Comparison of ENCODE assay signal across 8 cellular contexts in genomic region chr6:42984924-42985475, GRCh38. TPM values are rescaled to one million over a fixed set of nuclear protein-coding genes. Genes with fewer than 3 reads are reported as not detected.
DNase-seq lines count a peak whose midpoint lies in the region; ATAC-seq and TF ChIP-seq lines count a peak whose summit lies in the region.

No MANE protein-coding gene starts in this region.

- H2BK15ac ChIP-seq in H9 (ENCODE audit: low read depth, low read length): no peak overlapping the region

- no peak overlapping the region for H3K4ac ChIP-seq in H9 (ENCODE audit: low read depth, low read length)

- no peak overlapping the region for H2BK20ac ChIP-seq in H9 (ENCODE audit: low read depth, low read length, poor library complexity, severe bottlenecking)

- TF ChIP-seq EP300 in SK-N-SH (IDR thresholded peaks at IDR 0.05; ENCODE audit: borderline replicate concordance in 1 of 2, low read depth in 1 of 2, low read length in 1 of 2): no peak

- H3K9me3 ChIP-seq in H9 (ENCODE audit: control insufficient read depth, low read depth, low read length): no peaks in the 10 kb centered on the region
- H3K9me3 ChIP-seq in SK-N-SH: no peaks in the 10 kb centered on the region
- H3K9me3 ChIP-seq in endocrine pancreas (ENCODE audit: control insufficient read depth, low read length): no peaks in the 10 kb centered on the region

- no peak overlapping the region for H4K5ac ChIP-seq in H9 (ENCODE audit: insufficient read length, low read depth, low read length)

- no peak overlapping the region for H2BK120ac ChIP-seq in H9 (ENCODE audit: low read depth, low read length, poor library complexity, severe bottlenecking)

- H3F3A ChIP-seq in SK-N-SH (replicated peaks; ENCODE audit: insufficient read depth): peaks cover 3% of the 10 kb centered on the region

- H3K4me1 Mint-ChIP-seq in H9: peaks cover 20 to 29% of the 10 kb centered on the region in 2 experiments
- H3K4me1 Mint-ChIP-seq in natural killer cell: peaks cover 42 to 46% of the 10 kb centered on the region in 2 donors

- DNase-seq in H9: no peak
- no peak for DNase-seq in SK-N-SH
- no peak for DNase-seq in natural killer cell
- DNase-seq in mucosa of gallbladder (ENCODE audit: low spot score): no peak
- DNase-seq in T-helper 9 cell: no peak
- no peak for DNase-seq in NCI-H2029 treated with DMSO at 0.1 percent for 48 hours (lab: John Stamatoyannopoulos, UW)
- DNase-seq in occipital lobe (lab: John Stamatoyannopoulos, UW): no peak

- H3K27me3 ChIP-seq in H9 (ENCODE audit: insufficient read depth, low read length) (no peaks in the 10 kb centered on the region), SK-N-SH (ENCODE audit: insufficient read depth) (no peaks in the 10 kb centered on the region), endocrine pancreas (ENCODE audit: control insufficient read depth, insufficient read depth, low read length) (no peaks in the 10 kb centered on the region)

- peak overlapping the region; percentile 61 for H3K4me2 ChIP-seq in H9 (ENCODE audit: insufficient read depth, insufficient read length, low read length)
- H3K4me2 ChIP-seq in SK-N-SH: peak overlapping the region; percentile 71

- peak overlapping the region; percentile 28 for H3K9ac ChIP-seq in H9 (ENCODE audit: extremely low read depth, insufficient read length, low read length)
- H3K9ac ChIP-seq in SK-N-SH: peak overlapping the region; percentile 79
- peak overlapping the region; percentile 85 for H3K9ac ChIP-seq in endocrine pancreas (ENCODE audit: control insufficient read depth, insufficient read depth, low read length)

- H3K4me3 ChIP-seq in SK-N-SH (ENCODE audit: low read depth in 2 of 2, low read length in 1 of 2) (peak overlapping the region; percentile 69 to 70), endocrine pancreas (ENCODE audit: control insufficient read depth, insufficient read depth, low read length) (no peak overlapping the region)

- no peak overlapping the region for H3K18ac ChIP-seq in H9 (ENCODE audit: insufficient read length, low read depth, low read length)

- H3K79me2 ChIP-seq in H9 (ENCODE audit: insufficient read depth, low read length) (no peaks in the 10 kb centered on the region; the same call in 1 of the 2 replicates), SK-N-SH (ENCODE audit: insufficient read depth) (peaks cover 37% of the 10 kb centered on the region)

- H4K91ac ChIP-seq in H9 (ENCODE audit: insufficient read length, low read depth, low read length): no peak overlapping the region

- H3K4me1 ChIP-seq in H9 (ENCODE audit: insufficient read depth, low read length) (no peaks in the 10 kb centered on the region), SK-N-SH (ENCODE audit: control insufficient read depth in 1 of 2, insufficient read depth in 2 of 2, low read depth in 1 of 2, low read length in 1 of 2) (peaks cover 17 to 20% of the 10 kb centered on the region in 2 experiments; a peak in 3 of 4 replicates), endocrine pancreas (ENCODE audit: control insufficient read depth, insufficient read depth, low read length) (no peaks in the 10 kb centered on the region)

- H3K23ac ChIP-seq in H9 (ENCODE audit: insufficient read length, low read depth, low read length): no peak overlapping the region

- H3K9me2 ChIP-seq in SK-N-SH: no peaks in the 10 kb centered on the region

- ATAC-seq in natural killer cell: no peak

- no peaks in the 10 kb centered on the region for H3K9me3 Mint-ChIP-seq in H9
- no peaks in the 10 kb centered on the region for H3K9me3 Mint-ChIP-seq in natural killer cell

- H2BK12ac ChIP-seq in H9 (ENCODE audit: insufficient read length, low read depth, low read length): no peak overlapping the region

- no peak overlapping the region for H3K27ac ChIP-seq in H9 (ENCODE audit: insufficient read length, low read depth, low read length)
- H3K27ac ChIP-seq in SK-N-SH (ENCODE audit: low read depth in 2 of 2, low read length in 1 of 2): peak overlapping the region; percentile 34 to 73; a peak in 2 of 4 replicates

- H4K8ac ChIP-seq in H9 (replicated peaks; ENCODE audit: insufficient read length, low read depth, low read length): no peak overlapping the region

- H2AFZ ChIP-seq in H9 (ENCODE audit: low read length) (no peak overlapping the region), SK-N-SH (ENCODE audit: low read depth) (no peak overlapping the region)

- TF ChIP-seq CTCF in H9 (conservative IDR thresholded peaks at IDR 0.05): no peak
- no peak for TF ChIP-seq CTCF in SK-N-SH (IDR thresholded peaks at IDR 0.05)
- no peak for TF ChIP-seq CTCF in natural killer cell (IDR thresholded peaks at IDR 0.05)

- H3K27ac Mint-ChIP-seq in H9: no peak overlapping the region; a peak in 1 of 7 replicates
- peak overlapping the region; percentile 63 to 94 for H3K27ac Mint-ChIP-seq in natural killer cell

- no peak overlapping the region for H3T11ph ChIP-seq in H9 (ENCODE audit: low read length)

- no peak overlapping the region for H2BK5ac ChIP-seq in H9 (ENCODE audit: insufficient read length, low read length)

- H4K20me1 ChIP-seq in H9 (ENCODE audit: control insufficient read depth, insufficient read depth, insufficient read length) (no peaks in the 10 kb centered on the region), SK-N-SH (ENCODE audit: insufficient read depth) (no peaks in the 10 kb centered on the region)

- H3K36me3 Mint-ChIP-seq in H9 (ENCODE audit: insufficient read depth in 1 of 3, low read depth in 3 of 3) (peaks cover 8 to 23% (median 16%) of the 10 kb centered on the region in 3 experiments), natural killer cell (no peaks in the 10 kb centered on the region)

- H3K79me1 ChIP-seq in H9 (ENCODE audit: insufficient read depth, low read depth, low read length, poor library complexity, severe bottlenecking): peaks cover 4% of the 10 kb centered on the region

- WGBS in H9 (ENCODE audit: extremely low coverage, insufficient read length, low lambda C conversion rate): no CpG with 5 or more reads among the region's 13 CpGs
- WGBS in SK-N-SH (ENCODE audit: low lambda C conversion rate): 20% methylated on average over 12 of the region's 13 CpGs

- H3K27me3 Mint-ChIP-seq in H9 (ENCODE audit: low read depth) (no peaks in the 10 kb centered on the region), natural killer cell (ENCODE audit: low read depth in 2 of 2) (no peaks in the 10 kb centered on the region)

- H3K36me3 ChIP-seq in SK-N-SH (replicated peaks in 1 of 2; ENCODE audit: control insufficient read depth in 1 of 2, insufficient read depth in 2 of 2, low read length in 1 of 2) (peaks cover 10 to 12% of the 10 kb centered on the region in 2 experiments), endocrine pancreas (ENCODE audit: control insufficient read depth, insufficient read depth, low read length) (no peaks in the 10 kb centered on the region)

- peaks cover 6% of the 10 kb centered on the region for H3K23me2 ChIP-seq in H9 (ENCODE audit: insufficient read length, low read depth, low read length, poor library complexity, severe bottlenecking)

- POLR2A ChIA-PET in SK-N-SH (lab: Yijun Ruan, JAX): interaction anchor here (0.7 to 1.8 kb wide), 4 partner anchors 9 to 159 kb away, joined by 3 to 14 read pairs (median 4); partner anchors contain the start of gene CNPY3

- H3K14ac ChIP-seq in H9 (ENCODE audit: insufficient read depth, low read length): no peak overlapping the region; the same call in 1 of the 2 replicates

- H3K56ac ChIP-seq in H9 (ENCODE audit: insufficient read length, low read depth, low read length): no peak overlapping the region

- intact Hi-C loops in natural killer cell (cut with micrococcal nuclease): loop anchor here (1.0 kb wide), 3 partner anchors 29 to 56 kb away; partner anchors contain the start of genes CNPY3, KLHDC3 and RRP36

- CTCF ChIA-PET in SK-N-SH (lab: Yijun Ruan, JAX): interaction anchor here (0.6 to 1.6 kb wide), 4 partner anchors 24 to 447 kb away, joined by 3 to 4 read pairs (median 3); no protein-coding TSS in a partner anchor

- H3K4me3 Mint-ChIP-seq in H9: peak overlapping the region; percentile 77 to 83
- H3K4me3 Mint-ChIP-seq in natural killer cell: peak overlapping the region; percentile 95

- H2AK5ac ChIP-seq in H9 (ENCODE audit: insufficient read length, low read length): no peak overlapping the region

- no peak for TF ChIP-seq RAD21 in SK-N-SH (IDR thresholded peaks at IDR 0.05; ENCODE audit: low read length)

RNA-seq across cellular contexts. Expression of gene PPP2R5D, which starts 0.6 kb away (rescaled TPM):
- total RNA-seq in H9 (2021) (53.5 and 57.7 TPM in 2 replicates), natural killer cell (10 to 100 TPM; 30.5 to 49.1 (median 40.1) TPM), mucosa of gallbladder (34.9 TPM), occipital lobe (33.2 TPM)
- polyA plus RNA-seq in SK-N-SH (2012; rRNA removed): 37.6 and 38.6 TPM in 2 replicates
- polyA plus RNA-seq in SK-N-SH (2012; cell fraction: cytosol; rRNA removed): 31.0 and 31.8 TPM in 2 replicates
- 58.5 and 70.9 TPM in 2 replicates for polyA plus RNA-seq in SK-N-SH (2012; cell fraction: nucleus; rRNA removed)

RNA-seq across cellular contexts. Expression of gene PEX6, which starts 6.0 kb away (rescaled TPM):
- total RNA-seq in H9 (2021) (15.5 and 15.6 TPM in 2 replicates), natural killer cell (10 to 100 TPM in 1 of 3 donors, 1 to 10 TPM in 2; 8.2 to 13.6 (median 9.9) TPM), mucosa of gallbladder (53.0 TPM), occipital lobe (24.0 TPM)
- 12.5 and 15.3 TPM in 2 replicates for polyA plus RNA-seq in SK-N-SH (2012; rRNA removed)
- 5.2 and 8.4 TPM in 2 replicates for polyA plus RNA-seq in SK-N-SH (2012; cell fraction: cytosol; rRNA removed)
- polyA plus RNA-seq in SK-N-SH (2012; cell fraction: nucleus; rRNA removed): 57.9 and 73.6 TPM in 2 replicates

RNA-seq across cellular contexts. Expression of gene GNMT, which starts 24.4 kb away (rescaled TPM):
- total RNA-seq in H9 (2021) (1.1 TPM in 2 replicates), natural killer cell (1 to 10 TPM; 2.0 to 2.8 (median 2.6) TPM), mucosa of gallbladder (0.52 TPM), occipital lobe (not detected)
- 1.4 and 2.0 TPM in 2 replicates for polyA plus RNA-seq in SK-N-SH (2012; rRNA removed)
- 0.48 and 0.56 TPM in 2 replicates for polyA plus RNA-seq in SK-N-SH (2012; cell fraction: cytosol; rRNA removed)
- polyA plus RNA-seq in SK-N-SH (2012; cell fraction: nucleus; rRNA removed): 11.9 and 12.7 TPM in 2 replicates

RNA-seq across cellular contexts. Expression of gene MEA1, which starts 28.7 kb away (rescaled TPM):
- total RNA-seq in H9 (2021) (105 and 113 TPM in 2 replicates), natural killer cell (10 to 100 TPM; 29.6 to 34.3 (median 34.2) TPM), mucosa of gallbladder (66.3 TPM), occipital lobe (27.8 TPM)
- 160 and 171 TPM in 2 replicates for polyA plus RNA-seq in SK-N-SH (2012; rRNA removed)
- 166 and 180 TPM in 2 replicates for polyA plus RNA-seq in SK-N-SH (2012; cell fraction: cytosol; rRNA removed)
- polyA plus RNA-seq in SK-N-SH (2012; cell fraction: nucleus; rRNA removed): 43.4 and 49.5 TPM in 2 replicates

RNA-seq across cellular contexts. Expression of gene KLHDC3, which starts 29.0 kb away (rescaled TPM):
- total RNA-seq in H9 (2021) (146 TPM in 2 replicates), natural killer cell (10 to 100 TPM; 52.7 to 60.9 (median 53.7) TPM), mucosa of gallbladder (93.8 TPM), occipital lobe (145 TPM)
- 59.1 and 74.1 TPM in 2 replicates for polyA plus RNA-seq in SK-N-SH (2012; rRNA removed)
- polyA plus RNA-seq in SK-N-SH (2012; cell fraction: cytosol; rRNA removed): 40.6 and 64.1 TPM in 2 replicates
- polyA plus RNA-seq in SK-N-SH (2012; cell fraction: nucleus; rRNA removed): 71.5 and 81.1 TPM in 2 replicates

Comparison
In these comparisons a context has a peak if more than half of its experiments do, and no peak if none do; other contexts are left out.
1. H3K9ac ChIP-seq: peak in every context shown above with its lines; median percentile 85 in endocrine pancreas; 79 in SK-N-SH; 28 in H9.
2. H3K27ac Mint-ChIP-seq: peak in natural killer cell (2 of 2); none in H9 (0 of 3).